8 cellular contexts compared by ENCODE assay signal in genomic region chr17:32066863-32067642, GRCh38. TPM values are rescaled to one million over a fixed set of nuclear protein-coding genes. Genes with fewer than 3 reads are reported as not detected.
DNase-seq lines count a peak whose midpoint lies in the region; ATAC-seq and TF ChIP-seq lines count a peak whose summit lies in the region.
"Not testable (repeated sequence)": the region's sequence is repeated elsewhere in the genome, so short reads cannot be mapped to it uniquely, and the experiment has no call there.

No MANE protein-coding gene starts in this region.

- H3K27me3 ChIP-seq in CD4-positive, alpha-beta T cell (ENCODE audit: control insufficient read depth, insufficient read depth, low read length) = not testable (repeated sequence)

- BruUV-seq in OCI-LY7 (replicated peaks; lab: Mats Ljungman, UMichigan) = TSS peak; percentile 90

- POLR2A ChIA-PET in CD4-positive, alpha-beta T cell (lab: Charles Lee); OCI-LY7 (lab: Charles Lee); activated CD8-positive, alpha-beta T cell treated with anti-CD3 and anti-CD28 coated beads for 36 hours (lab: Charles Lee): not testable (repeated sequence)

- H3K4me1 ChIP-seq in OCI-LY7 (ENCODE audit: insufficient read depth, low read length, poor library complexity, severe bottlenecking) = not testable (repeated sequence)

- TF ChIP-seq CTCF in CD4-positive, alpha-beta T cell (IDR thresholded peaks at IDR 0.05) = peak; percentile 53
- peak; percentile 62 for TF ChIP-seq CTCF in OCI-LY7 (conservative IDR thresholded peaks at IDR 0.05; ENCODE audit: low read length)
- TF ChIP-seq CTCF in activated CD8-positive, alpha-beta T cell treated with anti-CD3 and anti-CD28 coated beads for 36 hours (IDR thresholded peaks at IDR 0.05) = peak; percentile 44
- peak; percentile 30 for TF ChIP-seq CTCF in astrocyte of the cerebellum (IDR thresholded peaks at IDR 0.05; ENCODE audit: low read depth, low read length, missing control alignments)
- TF ChIP-seq CTCF in osteocyte (IDR thresholded peaks at IDR 0.05) = peak; percentile 25

- CTCF ChIA-PET in CD4-positive, alpha-beta T cell (lab: Charles Lee); OCI-LY7 (lab: Charles Lee; ENCODE audit: unreplicated experiment); activated CD8-positive, alpha-beta T cell treated with anti-CD3 and anti-CD28 coated beads for 36 hours (lab: Charles Lee): not testable (repeated sequence)

- peak overlapping the region; percentile 86 for H2AFZ ChIP-seq in OCI-LY7 (ENCODE audit: low read length)

- H4K20me1 ChIP-seq in OCI-LY7 (ENCODE audit: insufficient read depth, low read length) = not testable (repeated sequence)

- peak; percentile 100 for ATAC-seq in CD4-positive, alpha-beta T cell (ENCODE audit: poor library complexity)
- ATAC-seq in HG02571 (IDR thresholded peaks at IDR 0.05; ENCODE audit: unreplicated experiment) (peak; percentile 56), Right ventricle myocardium inferior (peak; percentile 79)
- peak; percentile 98 for ATAC-seq in activated CD8-positive, alpha-beta T cell treated with anti-CD3 and anti-CD28 coated beads for 36 hours

- peak overlapping the region; percentile 67 for H3K4me2 ChIP-seq in OCI-LY7 (ENCODE audit: low read length)

- peak; percentile 40 to 65 (median 48) for DNase-seq in CD4-positive, alpha-beta T cell
- DNase-seq in OCI-LY7 (ENCODE audit: low spot score) (peak; percentile 36), Right ventricle myocardium inferior (ENCODE audit: missing footprints) (peak; percentile 84), osteocyte (ENCODE audit: extremely low spot score, unreplicated experiment) (peak; percentile 49)
- peak; percentile 76 for DNase-seq in activated CD8-positive, alpha-beta T cell treated with anti-CD3 and anti-CD28 coated beads for 36 hours
- not testable (repeated sequence) for DNase-seq in astrocyte of the cerebellum (ENCODE audit: low read depth)
- peak; percentile 24 to 26 for DNase-seq in stimulated activated CD8-positive, alpha-beta memory T cell treated with anti-CD3 and anti-CD28 coated beads, Interleukin-2, amount 100 ng/mL, for 48 hours (ENCODE audit: low read depth in 2 of 2)

- H3K27ac Mint-ChIP-seq in CD4-positive, alpha-beta T cell; osteocyte (ENCODE audit: unreplicated experiment): not testable (repeated sequence)
- peak overlapping the region; percentile 55 for H3K27ac Mint-ChIP-seq in activated CD8-positive, alpha-beta T cell treated with anti-CD3 and anti-CD28 coated beads for 36 hours

- not testable (repeated sequence) for H3K27me3 Mint-ChIP-seq in CD4-positive, alpha-beta T cell; activated CD8-positive, alpha-beta T cell treated with anti-CD3 and anti-CD28 coated beads for 36 hours; osteocyte (ENCODE audit: unreplicated experiment)

- not testable (repeated sequence) for H3K79me2 ChIP-seq in OCI-LY7 (ENCODE audit: insufficient read depth, low read depth, low read length)

- not testable (repeated sequence) for H3K36me3 ChIP-seq in OCI-LY7 (ENCODE audit: insufficient read depth, low read length)

- H3K9me2 ChIP-seq in OCI-LY7 (ENCODE audit: insufficient read depth, low read length) = not testable (repeated sequence)

- H3K4me3 Mint-ChIP-seq in CD4-positive, alpha-beta T cell = peak overlapping the region; percentile 11
- peak overlapping the region; percentile 55 for H3K4me3 Mint-ChIP-seq in activated CD8-positive, alpha-beta T cell treated with anti-CD3 and anti-CD28 coated beads for 36 hours
- not testable (repeated sequence) for H3K4me3 Mint-ChIP-seq in osteocyte (ENCODE audit: unreplicated experiment)

- peak overlapping the region; percentile 47 for H3K4me3 ChIP-seq in OCI-LY7 (ENCODE audit: low read depth, low read length, poor library complexity, severe bottlenecking)
- H3K4me3 ChIP-seq in astrocyte of the cerebellum (ENCODE audit: low read depth, low read length) = not testable (repeated sequence)

- H3K27ac ChIP-seq in CD4-positive, alpha-beta T cell (ENCODE audit: low read depth, low read length) = not testable (repeated sequence)
- peak overlapping the region; percentile 28 for H3K27ac ChIP-seq in OCI-LY7 (ENCODE audit: low read depth, low read length, poor library complexity, severe bottlenecking)

- not testable (repeated sequence) for H3K9me3 Mint-ChIP-seq in CD4-positive, alpha-beta T cell; activated CD8-positive, alpha-beta T cell treated with anti-CD3 and anti-CD28 coated beads for 36 hours; osteocyte (ENCODE audit: unreplicated experiment)

- not testable (repeated sequence) for H3K4me1 Mint-ChIP-seq in CD4-positive, alpha-beta T cell (ENCODE audit: low read depth); activated CD8-positive, alpha-beta T cell treated with anti-CD3 and anti-CD28 coated beads for 36 hours (ENCODE audit: low read depth); osteocyte (ENCODE audit: unreplicated experiment)

- in situ Hi-C loops in astrocyte of the cerebellum (cut with HindIII; ENCODE audit: low sequenced_read_pairs) = not testable (repeated sequence)

- H3K9me3 ChIP-seq in CD4-positive, alpha-beta T cell (ENCODE audit: control insufficient read depth, low read length); OCI-LY7 (ENCODE audit: low read length): not testable (repeated sequence)

- intact Hi-C loops in CD4-positive, alpha-beta T cell (cut with DNase I, micrococcal nuclease) = loop anchor here in 1 of 2 experiments (5.0 kb wide), 1 partner anchor 70 kb away; no protein-coding TSS in a partner anchor
- intact Hi-C loops in OCI-LY7 (cut with micrococcal nuclease; ENCODE audit: unreplicated experiment); activated CD8-positive, alpha-beta T cell treated with anti-CD3 and anti-CD28 coated beads for 36 hours (cut with micrococcal nuclease); Right ventricle myocardium inferior (cut with DNase I): not testable (repeated sequence)

- H3K36me3 Mint-ChIP-seq in CD4-positive, alpha-beta T cell (ENCODE audit: low read depth); activated CD8-positive, alpha-beta T cell treated with anti-CD3 and anti-CD28 coated beads for 36 hours (ENCODE audit: low read depth); osteocyte (ENCODE audit: unreplicated experiment): not testable (repeated sequence)

RNA-seq across cellular contexts. Expression of gene LRRC37B, which starts 59.9 kb away (rescaled TPM):
- total RNA-seq in CD4-positive, alpha-beta T cell = 10 to 100 TPM; 68.8 to 75.2 TPM
- 34.5 and 42.1 TPM in 2 replicates for total RNA-seq in OCI-LY7 (2014; rRNA removed; shearing (Covaris generic))
- 33.2 and 36.5 TPM in 2 replicates for total RNA-seq in OCI-LY7 (2022)
- total RNA-seq in activated CD8-positive, alpha-beta T cell treated with anti-CD3 and anti-CD28 coated beads for 36 hours = 10 to 100 TPM; 15.5 to 17.3 TPM
- 3.2 TPM for total RNA-seq in Right ventricle myocardium inferior
- total RNA-seq in osteocyte = 18.9 and 24.7 TPM in 2 replicates
